Comparison of ENCODE assay signal across 16 cellular contexts in genomic region chr19:48354332-48354992, GRCh38. TPM values are rescaled to one million over a fixed set of nuclear protein-coding genes. Genes with fewer than 3 reads are reported as not detected.
DNase-seq lines count a peak whose midpoint lies in the region; ATAC-seq, FAIRE-seq and TF ChIP-seq lines count a peak whose summit lies in the region.
"Had no signal": no experiment of that assay in that cellular context is flagged by ENCODE, and none has a peak within 500 bp of the region (broad histone marks: within the 10 kb centered on the region; RNA-seq: fewer than 3 reads in every experiment).

No MANE protein-coding gene starts in this region.

- no peak overlapping the region for H3K23ac ChIP-seq in IMR-90 (ENCODE audit: low read depth, low read length)

- H4K91ac ChIP-seq in IMR-90 (ENCODE audit: insufficient read depth, low read depth, low read length): no peak overlapping the region

- no peak overlapping the region for H2BK20ac ChIP-seq in IMR-90 (ENCODE audit: low read depth, low read length)

- CTCF ChIA-PET in IMR-90 (lab: Yijun Ruan, JAX) (no interaction called here), WTC11 (lab: Charles Lee) (interaction anchor here (0.6 to 1.8 kb wide), 7 partner anchors 8 to 222 kb away, joined by 3 to 7 read pairs (median 5); partner anchors contain the start of gene KDELR1)

- no peaks in the 10 kb centered on the region for H4K20me1 ChIP-seq in IMR-90 (ENCODE audit: insufficient read depth, low read length)

- intact Hi-C loops in IMR-90 (cut with micrococcal nuclease) (no loop called here), gastrocnemius medialis (cut with DNase I; ENCODE audit: low total_unique reads) (no loop called here)

- H2BK5ac ChIP-seq in IMR-90 (ENCODE audit: low read depth, low read length, poor library complexity, severe bottlenecking): no peak overlapping the region

- dilution Hi-C loops in IMR-90 (cut with HindIII; ENCODE audit: low sequenced_read_pairs, unreplicated experiment): no loop called here

- no peak for ATAC-seq in IMR-90 (ENCODE audit: low read depth)
- ATAC-seq in WTC11: no peak
- ATAC-seq in gastrocnemius medialis: no peak
- no peak for ATAC-seq in HG03045 (IDR thresholded peaks at IDR 0.05; ENCODE audit: unreplicated experiment)
- ATAC-seq in GM21423 (IDR thresholded peaks at IDR 0.05; ENCODE audit: unreplicated experiment): no peak
- ATAC-seq: activated T-cell treated with anti-CD3 and anti-CD28 coated beads, Interleukin-2, amount 50 U/mL, for 72 hours; foreskin keratinocyte; natural killer cell had no signal

- no peak overlapping the region for H3K27ac ChIP-seq in IMR-90 (ENCODE audit: insufficient read depth, low read length)
- no peak overlapping the region for H3K27ac ChIP-seq in gastrocnemius medialis
- H3K27ac ChIP-seq: foreskin keratinocyte had no signal

- H3K79me1 ChIP-seq in IMR-90 (ENCODE audit: low read depth in 1 of 2, low read length in 2 of 2): no peaks in the 10 kb centered on the region

- H3K36me3 ChIP-seq in IMR-90 (ENCODE audit: control insufficient read depth, insufficient read depth, low read length) (no peaks in the 10 kb centered on the region), gastrocnemius medialis (peaks cover 0 to 5% of the 10 kb centered on the region in 2 donors)
- H3K36me3 ChIP-seq: BE2C had no signal

- no peaks in the 10 kb centered on the region for H3K9me3 Mint-ChIP-seq in WTC11
- H3K9me3 Mint-ChIP-seq: activated CD4-positive, alpha-beta memory T cell treated with anti-CD3 and anti-CD28 coated beads, Interleukin-2, amount 10 ng/mL, durations not matched to agents 7 days and 5 days; activated T-cell treated with anti-CD3 and anti-CD28 coated beads, Interleukin-2, amount 50 U/mL, for 72 hours; natural killer cell had no signal

- peaks cover 10% of the 10 kb centered on the region; the same call in 1 of the 2 replicates for H3K9me1 ChIP-seq in IMR-90 (ENCODE audit: insufficient read depth, low read length)

- no peak for TF ChIP-seq RAD21 in IMR-90 (IDR thresholded peaks at IDR 0.05; ENCODE audit: low read length)

- H3K4me3 ChIP-seq in IMR-90 (ENCODE audit: insufficient read depth, low read depth, low read length) (no peak overlapping the region), gastrocnemius medialis (no peak overlapping the region)
- H3K4me3 ChIP-seq: lung had no signal

- peak; percentile 93 for DNase-seq in Caki2 (ENCODE audit: low read depth)
- peak; percentile 46 for DNase-seq in IMR-90
- no peak for DNase-seq in WTC11 (ENCODE audit: low spot score)
- DNase-seq in mucosa of gallbladder (ENCODE audit: low spot score): peak; percentile 69
- DNase-seq in HTR-8/SVneo (ENCODE audit: insufficient read length, low spot score): no peak
- no peak for DNase-seq in gastrocnemius medialis
- DNase-seq: activated CD4-positive, alpha-beta memory T cell treated with anti-CD3 and anti-CD28 coated beads, Interleukin-2, amount 10 ng/mL, durations not matched to agents 7 days and 5 days; activated T-cell treated with anti-CD3 and anti-CD28 coated beads, Interleukin-2, amount 50 U/mL, for 72 hours; BE2C; DMS79 treated with DMSO at 0.1 percent for 48 hours; foreskin keratinocyte; natural killer cell; NCI-H1048 had no signal

- 64% methylated on average over 4 of the region's 15 CpGs; no CpG with 5 or more reads in 1 of the 2 experiments for WGBS in IMR-90 (ENCODE audit: extremely low coverage in 2 of 2, insufficient read length in 1 of 2), 2 experiments

- no peak overlapping the region for H2BK15ac ChIP-seq in IMR-90 (ENCODE audit: low read depth, low read length)

- H3K18ac ChIP-seq in IMR-90 (ENCODE audit: low read depth, low read length): no peak overlapping the region

- H4K8ac ChIP-seq in IMR-90 (ENCODE audit: low read depth in 2 of 2, low read length in 2 of 2): no peak overlapping the region

- no peak overlapping the region for H3K4me2 ChIP-seq in IMR-90 (ENCODE audit: low read depth, low read length)

- H3K9ac ChIP-seq in IMR-90 (ENCODE audit: low read depth, low read length): no peak overlapping the region

- no peaks in the 10 kb centered on the region for H3K27me3 ChIP-seq in IMR-90 (ENCODE audit: control insufficient read depth, insufficient read depth, low read length)
- no peaks in the 10 kb centered on the region for H3K27me3 ChIP-seq in gastrocnemius medialis
- H3K27me3 ChIP-seq: BE2C, foreskin keratinocyte had no signal

- H3K4me1 Mint-ChIP-seq in WTC11: 0 out of 2 replicates have a peak, but pooled peaks cover 3% of the 10 kb centered on the region

- TF ChIP-seq CTCF in IMR-90 (conservative IDR thresholded peaks at IDR 0.05; ENCODE audit: low read depth, low read length): no peak
- no peak for TF ChIP-seq CTCF in WTC11 (IDR thresholded peaks at IDR 0.05)
- TF ChIP-seq CTCF in gastrocnemius medialis (IDR thresholded peaks at IDR 0.05 in 4 of 5, conservative IDR thresholded peaks at IDR 0.05 in 1 of 5): no peak

- in situ Hi-C loops in Caki2 (cut with HindIII; ENCODE audit: low pct_unique_long_range_greater_than_20kb, low sequenced_read_pairs) (no loop called here), IMR-90 (cut with MboI; ENCODE audit: low sequenced_read_pairs) (no loop called here), gastrocnemius medialis (cut with MboI; ENCODE audit: low sequenced_read_pairs in 4 of 4) (no loop called here)

- H3K27ac Mint-ChIP-seq in WTC11: no peak overlapping the region
- H3K27ac Mint-ChIP-seq: activated CD4-positive, alpha-beta memory T cell treated with anti-CD3 and anti-CD28 coated beads, Interleukin-2, amount 10 ng/mL, durations not matched to agents 7 days and 5 days; activated T-cell treated with anti-CD3 and anti-CD28 coated beads, Interleukin-2, amount 50 U/mL, for 72 hours; natural killer cell had no signal

- peak overlapping the region; percentile 9 for H2AK9ac ChIP-seq in IMR-90 (replicated peaks; ENCODE audit: low read depth, low read length, poor library complexity)

- H3K9me3 ChIP-seq in IMR-90 (ENCODE audit: control insufficient read depth, insufficient read depth, low read length) (no peaks in the 10 kb centered on the region), gastrocnemius medialis (no peaks in the 10 kb centered on the region)
- H3K9me3 ChIP-seq: BE2C had no signal

- H2BK120ac ChIP-seq in IMR-90 (ENCODE audit: low read depth, low read length): no peak overlapping the region

- no TSS peak for BruUV-seq in IMR-90 (replicated peaks; lab: Mats Ljungman, UMichigan)

- H3K27me3 Mint-ChIP-seq in WTC11 (ENCODE audit: low read depth): no peaks in the 10 kb centered on the region; the same call in 1 of the 2 replicates
- H3K27me3 Mint-ChIP-seq: activated CD4-positive, alpha-beta memory T cell treated with anti-CD3 and anti-CD28 coated beads, Interleukin-2, amount 10 ng/mL, durations not matched to agents 7 days and 5 days had no signal

- no peak overlapping the region for H4K5ac ChIP-seq in IMR-90 (ENCODE audit: low read depth, low read length)

- H3K14ac ChIP-seq in IMR-90 (replicated peaks; ENCODE audit: low read depth, low read length): no peak overlapping the region; the same call in 1 of the 2 replicates

- POLR2A ChIA-PET in IMR-90 (lab: Charles Lee; ENCODE audit: unreplicated experiment) (no interaction called here), WTC11 (lab: Charles Lee) (interaction anchor here (1.3 kb wide), 1 partner anchor 8 kb away, joined by 3 read pairs; no protein-coding TSS in a partner anchor)

- H3K4me1 ChIP-seq in IMR-90 (ENCODE audit: control insufficient read depth, insufficient read depth, low read length): no peaks in the 10 kb centered on the region
- H3K4me1 ChIP-seq in gastrocnemius medialis: no peaks in the 10 kb centered on the region
- H3K4me1 ChIP-seq: BE2C, foreskin keratinocyte had no signal

- peaks cover 9% of the 10 kb centered on the region for H3K36me3 Mint-ChIP-seq in WTC11
- H3K36me3 Mint-ChIP-seq: natural killer cell had no signal

- H3K4ac ChIP-seq in IMR-90 (ENCODE audit: low read depth, low read length): no peak overlapping the region

- FAIRE-seq in HTR-8/SVneo (lab: Jason Lieb, UNC): no peak

- TF ChIP-seq POLR2A in IMR-90 (IDR thresholded peaks at IDR 0.05; ENCODE audit: low read depth, low read length) (no peak), gastrocnemius medialis (IDR thresholded peaks at IDR 0.05) (no peak)

- no peak overlapping the region for H2AFZ ChIP-seq in IMR-90 (replicated peaks; ENCODE audit: low read length, poor library complexity)

- no peak overlapping the region for H2AK5ac ChIP-seq in IMR-90 (ENCODE audit: low read depth, low read length)

- H3K56ac ChIP-seq in IMR-90 (ENCODE audit: extremely low read depth, insufficient read depth, low read length): no peak overlapping the region

- no peak overlapping the region for H3K4me3 Mint-ChIP-seq in WTC11
- H3K4me3 Mint-ChIP-seq: activated CD4-positive, alpha-beta memory T cell treated with anti-CD3 and anti-CD28 coated beads, Interleukin-2, amount 10 ng/mL, durations not matched to agents 7 days and 5 days; activated T-cell treated with anti-CD3 and anti-CD28 coated beads, Interleukin-2, amount 50 U/mL, for 72 hours; natural killer cell had no signal

RNA-seq across cellular contexts. Expression of gene TMEM143, which starts 9.3 kb away (rescaled TPM):
- total RNA-seq in Caki2 (2014; rRNA removed; shearing (Covaris generic); ENCODE audit: low replicate concordance): 7.6 and 12.2 TPM in 2 replicates
- 1.1 and 1.3 TPM in 2 replicates for total RNA-seq in IMR-90 (2012; rRNA removed)
- 7.6 and 8.6 TPM in 2 replicates for polyA plus RNA-seq in IMR-90 (2012; rRNA removed)
- polyA plus RNA-seq in IMR-90 (2012; cell fraction: cytosol; rRNA removed): 4.5 and 6.5 TPM in 2 replicates
- polyA plus RNA-seq in IMR-90 (2012; cell fraction: nucleus; rRNA removed; ENCODE audit: low replicate concordance): 39.2 and 52.3 TPM in 2 replicates
- 20.2 to 29.6 TPM (median 27.0 TPM) in 3 replicates for total RNA-seq in WTC11 (2021)
- total RNA-seq in mucosa of gallbladder: 18.0 TPM
- 10 to 100 TPM; 28.8 to 42.3 (median 40.7) TPM for total RNA-seq in gastrocnemius medialis

RNA-seq across cellular contexts. Expression of gene SYNGR4, which starts 9.7 kb away (rescaled TPM):
- total RNA-seq in Caki2 (2014; rRNA removed; shearing (Covaris generic); ENCODE audit: low replicate concordance): 0.20 TPM in 1 of 2 replicates, not detected in the other
- not detected in 2 replicates for total RNA-seq in IMR-90 (2012; rRNA removed)
- not detected in 2 replicates for polyA plus RNA-seq in IMR-90 (2012; rRNA removed)
- polyA plus RNA-seq in IMR-90 (2012; cell fraction: cytosol; rRNA removed): 0.08 TPM in 1 of 2 replicates, not detected in the other
- not detected in 2 replicates for polyA plus RNA-seq in IMR-90 (2012; cell fraction: nucleus; rRNA removed; ENCODE audit: low replicate concordance)
- not detected in 3 replicates for total RNA-seq in WTC11 (2021)
- not detected for total RNA-seq in mucosa of gallbladder
- total RNA-seq in gastrocnemius medialis: not detected
- total RNA-seq: lung, natural killer cell had no signal
- polyA plus RNA-seq: foreskin keratinocyte, lung had no signal

RNA-seq across cellular contexts. Expression of gene EMP3, which starts 29.1 kb away (rescaled TPM):
- 119 and 124 TPM in 2 replicates for total RNA-seq in Caki2 (2014; rRNA removed; shearing (Covaris generic); ENCODE audit: low replicate concordance)
- total RNA-seq in IMR-90 (2012; rRNA removed) (128 and 147 TPM in 2 replicates), WTC11 (2021) (8.9 to 11.1 TPM (median 10.4 TPM) in 3 replicates), mucosa of gallbladder (52.4 TPM), gastrocnemius medialis (10 to 100 TPM in 2 of 4 donors, 1 to 10 TPM in 2; 3.8 to 15.3 (median 9.4) TPM)
- 632 and 675 TPM in 2 replicates for polyA plus RNA-seq in IMR-90 (2012; rRNA removed)
- polyA plus RNA-seq in IMR-90 (2012; cell fraction: cytosol; rRNA removed): 223 and 627 TPM in 2 replicates
- 136 and 285 TPM in 2 replicates for polyA plus RNA-seq in IMR-90 (2012; cell fraction: nucleus; rRNA removed; ENCODE audit: low replicate concordance)

RNA-seq across cellular contexts. Expression of gene KDELR1, which starts 36.9 kb away (rescaled TPM):
- total RNA-seq in Caki2 (2014; rRNA removed; shearing (Covaris generic); ENCODE audit: low replicate concordance): 119 and 155 TPM in 2 replicates
- total RNA-seq in IMR-90 (2012; rRNA removed) (57.8 and 58.8 TPM in 2 replicates), WTC11 (2021) (207 to 226 TPM (median 223 TPM) in 3 replicates), mucosa of gallbladder (205 TPM), gastrocnemius medialis (10 to 100 TPM; 44.9 to 64.7 (median 54.0) TPM)
- 171 and 180 TPM in 2 replicates for polyA plus RNA-seq in IMR-90 (2012; rRNA removed)
- polyA plus RNA-seq in IMR-90 (2012; cell fraction: cytosol; rRNA removed): 156 and 249 TPM in 2 replicates
- polyA plus RNA-seq in IMR-90 (2012; cell fraction: nucleus; rRNA removed; ENCODE audit: low replicate concordance): 112 and 118 TPM in 2 replicates

RNA-seq across cellular contexts. Expression of gene GRIN2D, which starts 39.0 kb away (rescaled TPM):
- total RNA-seq in Caki2 (2014; rRNA removed; shearing (Covaris generic); ENCODE audit: low replicate concordance): 0.34 TPM in 1 of 2 replicates, not detected in the other
- total RNA-seq in IMR-90 (2012; rRNA removed) (under 0.01 TPM in 2 replicates), WTC11 (2021) (23.0 to 27.8 TPM (median 25.3 TPM) in 3 replicates), mucosa of gallbladder (0.69 TPM), gastrocnemius medialis (under 1 TPM in 3 of 4 donors, not detected in 1; 0.07 to 0.27 (median 0.09) TPM)
- polyA plus RNA-seq in IMR-90 (2012; rRNA removed): 0.23 and 0.24 TPM in 2 replicates
- 0.16 and 0.30 TPM in 2 replicates for polyA plus RNA-seq in IMR-90 (2012; cell fraction: cytosol; rRNA removed)
- polyA plus RNA-seq in IMR-90 (2012; cell fraction: nucleus; rRNA removed; ENCODE audit: low replicate concordance): 0.30 and 0.69 TPM in 2 replicates

Comparison
In these comparisons a context has a peak if more than half of its experiments do, and no peak if none do; other contexts are left out.
1. DNase-seq: peak in Caki2 (single experiment), IMR-90 (single experiment) and mucosa of gallbladder (single experiment); none in WTC11 (single experiment), HTR-8/SVneo (single experiment) and gastrocnemius medialis (0 of 2).